In the genomic region with DNA sequence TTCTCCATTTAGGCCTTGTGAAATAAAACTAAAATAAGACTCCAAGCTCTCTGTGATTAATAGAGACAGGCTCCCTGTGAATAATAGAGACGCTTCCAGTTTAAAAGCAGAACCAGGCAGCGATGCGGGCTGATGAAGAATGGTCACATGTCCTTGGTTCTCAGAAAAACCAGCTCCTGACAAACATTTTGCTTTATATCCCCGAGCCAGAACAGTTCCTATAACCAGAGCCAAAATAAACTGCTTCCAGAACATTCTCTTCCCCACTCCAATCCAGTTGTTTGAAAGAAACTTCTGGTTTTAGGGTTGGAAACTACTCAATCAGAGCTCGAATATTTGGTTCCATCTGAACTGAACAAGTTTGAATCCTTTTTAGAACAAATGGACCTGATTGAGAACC, we compare ENCODE assay signal across 16 cellular contexts.
DNase-seq lines count a peak whose midpoint lies in the region; ATAC-seq and TF ChIP-seq lines count a peak whose summit lies in the region.
"Had no signal": no experiment of that assay in that cellular context is flagged by ENCODE, and none has a peak within 500 bp of the region (broad histone marks: within the 10 kb centered on the region; RNA-seq: fewer than 3 reads in every experiment).

No MANE protein-coding gene starts in this region.

- H3K36me3 ChIP-seq in skeletal muscle satellite cell (ENCODE audit: insufficient read depth, low read length) (no peaks in the 10 kb centered on the region), Karpas-422 (ENCODE audit: insufficient read depth, low read length) (no peaks in the 10 kb centered on the region)

- no peak for TF ChIP-seq CTCF in foreskin fibroblast (IDR thresholded peaks at IDR 0.05; ENCODE audit: low read depth, low read length)

- no peaks in the 10 kb centered on the region for H3K9me3 ChIP-seq in skeletal muscle satellite cell (replicated peaks; ENCODE audit: low read length)
- H3K9me3 ChIP-seq in Karpas-422 (ENCODE audit: low read length) = no peaks in the 10 kb centered on the region
- H3K9me3 ChIP-seq: body of pancreas had no signal

- H3K4me3 ChIP-seq in skeletal muscle satellite cell (ENCODE audit: low read length) (no peak overlapping the region), Karpas-422 (ENCODE audit: low read length) (no peak overlapping the region), foreskin fibroblast (ENCODE audit: low read depth in 1 of 2, low read length in 2 of 2) (no peak overlapping the region)
- H3K4me3 ChIP-seq: body of pancreas, hepatocyte had no signal

- H3K9me2 ChIP-seq in Karpas-422 (replicated peaks; ENCODE audit: insufficient read depth, low read length) = no peaks in the 10 kb centered on the region

- peaks cover 3% of the 10 kb centered on the region for H3K27me3 ChIP-seq in skeletal muscle satellite cell (ENCODE audit: control insufficient read depth, insufficient read depth, low read length)
- no peaks in the 10 kb centered on the region for H3K27me3 ChIP-seq in Karpas-422 (ENCODE audit: low read length)
- H3K27me3 ChIP-seq: body of pancreas had no signal

- no peak overlapping the region for H3K27ac ChIP-seq in Karpas-422 (ENCODE audit: low read length)
- H3K27ac ChIP-seq: body of pancreas, hepatocyte had no signal

- H3K4me1 ChIP-seq in skeletal muscle satellite cell (ENCODE audit: control insufficient read depth, insufficient read depth, low read length) (peaks cover 9% of the 10 kb centered on the region), Karpas-422 (ENCODE audit: low read length) (peaks cover 23% of the 10 kb centered on the region)
- H3K4me1 ChIP-seq: body of pancreas had no signal

- ATAC-seq in left ventricle myocardium superior = peak; percentile 95
- no peak for ATAC-seq in HG02623 (IDR thresholded peaks at IDR 0.05; ENCODE audit: unreplicated experiment)
- ATAC-seq: body of pancreas had no signal

- no peaks in the 10 kb centered on the region for H4K20me1 ChIP-seq in Karpas-422 (ENCODE audit: insufficient read depth, low read depth, low read length)

- H3K4me2 ChIP-seq in skeletal muscle satellite cell (ENCODE audit: low read length) (no peak overlapping the region), Karpas-422 (ENCODE audit: low read depth, low read length, poor library complexity, severe bottlenecking) (no peak overlapping the region)
- H3K4me2 ChIP-seq: hepatocyte had no signal

- DNase-seq in G401 (ENCODE audit: low spot score) (peak; percentile 8), astrocyte of the hippocampus (ENCODE audit: low read depth, low spot score) (peak; percentile 17), left ventricle myocardium superior (peak; percentile 41), NCI-H187 treated with DMSO at 0.1 percent for 48 hours (lab: John Stamatoyannopoulos, UW) (no peak), Karpas-422 (no peak), foreskin fibroblast (no peak)
- DNase-seq: AML-193; DMS79 treated with DMSO at 0.1 percent for 48 hours; IMR-90; NCI-H1436 treated with DMSO at 0.1 percent for 48 hours; NCI-H510A; stimulated activated CD4-positive, alpha-beta T cell treated with anti-CD3 and anti-CD28 coated beads, Interleukin-12 subunit alpha, Interleukin-12 subunit beta, amount 100 ng/mL, for 4 hours had no signal

- H2AFZ ChIP-seq in Karpas-422 (ENCODE audit: low read length) = no peak overlapping the region
- H2AFZ ChIP-seq: hepatocyte had no signal

- intact Hi-C loops in left ventricle myocardium superior (cut with micrococcal nuclease) = no loop called here

- in situ Hi-C loops in G401 (cut with HindIII; ENCODE audit: low sequenced_read_pairs) = no loop called here

- H3K79me2 ChIP-seq in Karpas-422 (ENCODE audit: low read length) = no peaks in the 10 kb centered on the region
- H3K79me2 ChIP-seq: hepatocyte had no signal

- peak overlapping the region; percentile 10 for H3K9ac ChIP-seq in skeletal muscle satellite cell (ENCODE audit: low read depth, low read length)
- no peak overlapping the region for H3K9ac ChIP-seq in Karpas-422 (ENCODE audit: low read length)

Comparison
In these comparisons a context has a peak if more than half of its experiments do, and no peak if none do; other contexts are left out.
1. DNase-seq: peak in G401 (single experiment), astrocyte of the hippocampus (single experiment) and left ventricle myocardium superior (single experiment); none in NCI-H187 treated with DMSO at 0.1 percent for 48 hours (single experiment), Karpas-422 (single experiment) and foreskin fibroblast (0 of 2).